ENCODE assay signal across 8 cellular contexts in genomic region chr10:17229967-17230682, GRCh38.
DNase-seq lines count a peak whose midpoint lies in the region; ATAC-seq and TF ChIP-seq lines count a peak whose summit lies in the region.

No MANE protein-coding gene starts in this region.

- H3K9me3 ChIP-seq in SU-DHL-6 (ENCODE audit: insufficient read depth, low read length) (no peaks in the 10 kb centered on the region), adipocyte (ENCODE audit: control insufficient read depth, low read length) (no peaks in the 10 kb centered on the region)

- H3K9ac ChIP-seq in KMS-11 (peak overlapping the region; percentile 94), SU-DHL-6 (ENCODE audit: low read length) (peak overlapping the region; percentile 91), adipocyte (ENCODE audit: low read length) (peak overlapping the region; percentile 98)

- H3K27me3 ChIP-seq in KMS-11 (ENCODE audit: insufficient read depth, low read depth) = no peaks in the 10 kb centered on the region
- H3K27me3 ChIP-seq in SU-DHL-6 (ENCODE audit: low read length) = no peaks in the 10 kb centered on the region
- H3K27me3 ChIP-seq in adipocyte (replicated peaks; ENCODE audit: control insufficient read depth, insufficient read depth, low read length) = no peaks in the 10 kb centered on the region

- peaks cover 26% of the 10 kb centered on the region for H4K20me1 ChIP-seq in KMS-11 (ENCODE audit: insufficient read depth)
- peaks cover 8% of the 10 kb centered on the region for H4K20me1 ChIP-seq in SU-DHL-6 (ENCODE audit: low read depth, low read length)

- H3K4me2 ChIP-seq in KMS-11 (peak overlapping the region; percentile 99), SU-DHL-6 (ENCODE audit: low read depth, low read length, poor library complexity, severe bottlenecking) (peak overlapping the region; percentile 69)

- no peaks in the 10 kb centered on the region for H3K9me2 ChIP-seq in SU-DHL-6 (replicated peaks; ENCODE audit: insufficient read depth, low read length)

- H3K4me3 ChIP-seq in KMS-11 (IDR thresholded peaks at IDR 0.05; ENCODE audit: insufficient read depth, low read depth, low read length) (no peak overlapping the region), SU-DHL-6 (ENCODE audit: insufficient read depth, low read length, poor library complexity, severe bottlenecking) (peak overlapping the region; percentile 66), adipocyte (ENCODE audit: low read length) (peak overlapping the region; percentile 90), skeletal muscle cell (ENCODE audit: low read depth, low read length) (peak overlapping the region; percentile 97)

- ATAC-seq in GM21786 (IDR thresholded peaks at IDR 0.05; ENCODE audit: unreplicated experiment) = peak; percentile 47

- H3K4me1 ChIP-seq in KMS-11 (ENCODE audit: low read depth, poor library complexity, severe bottlenecking) = peaks cover 61% of the 10 kb centered on the region
- H3K4me1 ChIP-seq in adipocyte (ENCODE audit: control insufficient read depth, insufficient read depth, low read length) = peaks cover 45% of the 10 kb centered on the region

- no peak for TF ChIP-seq CTCF in KMS-11 (conservative IDR thresholded peaks at IDR 0.05; ENCODE audit: low read depth, low read length)
- no peak for TF ChIP-seq CTCF in SU-DHL-6 (IDR thresholded peaks at IDR 0.05; ENCODE audit: insufficient read depth, low read length, poor library complexity, severe bottlenecking)

- H3F3A ChIP-seq in SU-DHL-6 (ENCODE audit: insufficient read depth) = peaks cover 24% of the 10 kb centered on the region

- H3K27ac ChIP-seq in KMS-11 (peak overlapping the region; percentile 96), SU-DHL-6 (ENCODE audit: low read depth, low read length) (peak overlapping the region; percentile 91)

- DNase-seq in GF-D8 (lab: John Stamatoyannopoulos, UW) = peak; percentile 91
- DNase-seq in adipocyte (ENCODE audit: low read depth) = peak; percentile 80
- DNase-seq in hepatic stellate cell (ENCODE audit: low spot score) = peak; percentile 51
- no peak for DNase-seq in skeletal muscle cell (ENCODE audit: low read depth)
- no peak for DNase-seq in globus pallidus (ENCODE audit: low spot score)

- H3K36me3 ChIP-seq in KMS-11 (ENCODE audit: insufficient read depth) = peaks cover 32% of the 10 kb centered on the region; the same call in 1 of the 2 replicates
- peaks cover 37% of the 10 kb centered on the region for H3K36me3 ChIP-seq in SU-DHL-6 (ENCODE audit: low read length)
- H3K36me3 ChIP-seq in adipocyte (ENCODE audit: control insufficient read depth, insufficient read depth, low read length, severe bottlenecking) = peaks cover 51% of the 10 kb centered on the region

- H3K79me2 ChIP-seq in KMS-11 (ENCODE audit: insufficient read depth, low read depth) (peaks cover 64% of the 10 kb centered on the region), SU-DHL-6 (ENCODE audit: insufficient read depth, low read length) (peaks cover 8% of the 10 kb centered on the region; the same call in 1 of the 2 replicates)

- H2AFZ ChIP-seq in KMS-11 (ENCODE audit: low read depth) = peak overlapping the region; percentile 24; the same call in 1 of the 2 replicates
- H2AFZ ChIP-seq in SU-DHL-6 (ENCODE audit: low read depth, low read length, severe bottlenecking) = peak overlapping the region; percentile 88

Comparison
In these comparisons a context has a peak if more than half of its experiments do, and no peak if none do; other contexts are left out.
1. DNase-seq: peak in GF-D8 (single experiment), adipocyte (single experiment) and hepatic stellate cell (single experiment); none in skeletal muscle cell (single experiment) and globus pallidus (single experiment).
2. Peak in every context shown above with its lines, with median percentiles within 50 percentile points of each other: H3K9ac ChIP-seq.